8 cellular contexts compared by ENCODE assay signal in the genomic region with DNA sequence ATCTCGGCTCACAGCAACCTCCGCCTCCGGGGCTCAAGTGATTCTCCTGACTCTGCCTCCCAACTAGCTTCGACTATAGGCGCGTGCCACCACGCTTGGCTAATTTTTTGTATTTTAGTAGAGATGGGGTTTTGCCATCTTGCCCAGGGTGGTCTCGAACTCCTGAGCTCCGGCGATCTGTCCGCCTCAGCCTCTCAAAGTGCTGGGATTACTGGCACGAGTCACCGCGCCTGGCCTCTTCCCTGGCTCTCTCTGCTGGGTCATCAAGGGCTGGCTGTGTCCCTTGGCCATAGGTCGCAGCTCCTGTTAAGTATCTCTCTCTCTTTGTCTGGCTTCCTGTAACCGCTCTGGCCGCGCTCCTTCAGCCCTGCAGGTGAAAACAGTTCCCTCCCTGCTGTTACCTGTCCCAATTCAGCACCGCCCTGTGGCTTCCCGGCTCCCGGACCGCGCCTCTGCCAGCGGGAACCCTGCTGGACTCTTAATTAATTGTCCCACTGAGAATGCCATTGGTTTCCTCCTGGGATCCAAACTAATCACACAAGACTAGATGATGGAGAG. TPM values are rescaled to one million over a fixed set of nuclear protein-coding genes. Genes with fewer than 3 reads are reported as not detected.
DNase-seq lines count a peak whose midpoint lies in the region; ATAC-seq and TF ChIP-seq lines count a peak whose summit lies in the region.

No MANE protein-coding gene starts in this region.

- H3K36me3 ChIP-seq in hepatocyte (replicated peaks; ENCODE audit: insufficient read depth, low read depth) (no peaks in the 10 kb centered on the region), skeletal muscle satellite cell (ENCODE audit: insufficient read depth, low read length) (no peaks in the 10 kb centered on the region)

- 38% methylated on average over 24 of the region's 24 CpGs for WGBS in hepatocyte (ENCODE audit: low lambda C conversion rate, missing lambda C conversion rate)

- H3K4me3 Mint-ChIP-seq in activated CD4-positive, alpha-beta T cell treated with anti-CD3 and anti-CD28 coated beads, Interleukin-2, amount 10 ng/mL, durations not matched to agents 24 days and 14 days: peak overlapping the region; percentile 91
- peak overlapping the region; percentile 88 for H3K4me3 Mint-ChIP-seq in activated T-helper 17 cell treated with anti-CD3 and anti-CD28 coated beads, Interleukin-2, amount 50 U/mL, for 72 hours

- intact Hi-C loops in activated CD4-positive, alpha-beta T cell treated with anti-CD3 and anti-CD28 coated beads, Interleukin-2, amount 10 ng/mL, durations not matched to agents 24 days and 14 days (cut with micrococcal nuclease): loop anchor here (5.0 to 10.0 kb wide), 2 partner anchors 187 to 241 kb away; partner anchors contain the start of gene LRPAP1

- H3K27ac ChIP-seq in hepatocyte: peak overlapping the region; percentile 95

- H3K79me2 ChIP-seq in hepatocyte: peaks cover 31% of the 10 kb centered on the region

- H2AFZ ChIP-seq in hepatocyte: peak overlapping the region; percentile 97

- H3K27me3 Mint-ChIP-seq in activated CD4-positive, alpha-beta T cell treated with anti-CD3 and anti-CD28 coated beads, Interleukin-2, amount 10 ng/mL, durations not matched to agents 24 days and 14 days: peaks cover 57% of the 10 kb centered on the region
- peaks cover 14% of the 10 kb centered on the region for H3K27me3 Mint-ChIP-seq in activated T-helper 17 cell treated with anti-CD3 and anti-CD28 coated beads, Interleukin-2, amount 50 U/mL, for 72 hours

- H3K4me3 ChIP-seq in hepatocyte (peak overlapping the region; percentile 96), skeletal muscle satellite cell (ENCODE audit: low read length) (peak overlapping the region; percentile 99)

- H3K9me2 ChIP-seq in hepatocyte (replicated peaks; ENCODE audit: insufficient read depth): no peaks in the 10 kb centered on the region

- H3K9me3 ChIP-seq in hepatocyte (ENCODE audit: low read depth) (no peaks in the 10 kb centered on the region), skeletal muscle satellite cell (replicated peaks; ENCODE audit: low read length) (no peaks in the 10 kb centered on the region)

- no peaks in the 10 kb centered on the region for H3K36me3 Mint-ChIP-seq in activated CD4-positive, alpha-beta T cell treated with anti-CD3 and anti-CD28 coated beads, Interleukin-2, amount 10 ng/mL, durations not matched to agents 24 days and 14 days (ENCODE audit: low read depth)
- no peaks in the 10 kb centered on the region for H3K36me3 Mint-ChIP-seq in activated T-helper 17 cell treated with anti-CD3 and anti-CD28 coated beads, Interleukin-2, amount 50 U/mL, for 72 hours (ENCODE audit: low read depth)

- no peaks in the 10 kb centered on the region for H3K27me3 ChIP-seq in hepatocyte
- peaks cover 12% of the 10 kb centered on the region for H3K27me3 ChIP-seq in skeletal muscle satellite cell (ENCODE audit: control insufficient read depth, insufficient read depth, low read length)

- no peak for TF ChIP-seq CTCF in hepatocyte (IDR thresholded peaks at IDR 0.05; ENCODE audit: poor library complexity)

- H4K20me1 ChIP-seq in hepatocyte (ENCODE audit: insufficient read depth, poor library complexity, severe bottlenecking): no peaks in the 10 kb centered on the region

- DNase-seq in activated CD4-positive, alpha-beta T cell treated with anti-CD3 and anti-CD28 coated beads, Interleukin-2, amount 10 ng/mL, durations not matched to agents 24 days and 14 days: no peak
- no peak for DNase-seq in activated CD4-positive, alpha-beta T cell treated with anti-CD3 and anti-CD28 coated beads, Interleukin-2, amount 50 U/mL, for 48 hours
- DNase-seq in hepatocyte (ENCODE audit: low spot score) (peak; percentile 40), T-helper 9 cell (no peak), NCI-H187 (lab: John Stamatoyannopoulos, UW) (no peak)
- no peak for DNase-seq in stimulated activated CD4-positive, alpha-beta T cell treated with anti-CD3 and anti-CD28 coated beads, Interleukin-15, amount 100 ng/mL, for 24 hours

- peak overlapping the region; percentile 77 for H3K27ac Mint-ChIP-seq in activated CD4-positive, alpha-beta T cell treated with anti-CD3 and anti-CD28 coated beads, Interleukin-2, amount 10 ng/mL, durations not matched to agents 24 days and 14 days
- H3K27ac Mint-ChIP-seq in activated T-helper 17 cell treated with anti-CD3 and anti-CD28 coated beads, Interleukin-2, amount 50 U/mL, for 72 hours: peak overlapping the region; percentile 81

- H3K9ac ChIP-seq in skeletal muscle satellite cell (ENCODE audit: low read depth, low read length): peak overlapping the region; percentile 87

- H3K4me2 ChIP-seq in hepatocyte (peak overlapping the region; percentile 99), skeletal muscle satellite cell (ENCODE audit: low read length) (peak overlapping the region; percentile 99)

- H3K4me1 ChIP-seq in hepatocyte (ENCODE audit: insufficient read depth) (peaks cover 12% of the 10 kb centered on the region), skeletal muscle satellite cell (ENCODE audit: control insufficient read depth, insufficient read depth, low read length) (peaks cover 20% of the 10 kb centered on the region)

- H3K4me1 Mint-ChIP-seq in activated CD4-positive, alpha-beta T cell treated with anti-CD3 and anti-CD28 coated beads, Interleukin-2, amount 10 ng/mL, durations not matched to agents 24 days and 14 days: peaks cover 13% of the 10 kb centered on the region
- H3K4me1 Mint-ChIP-seq in activated T-helper 17 cell treated with anti-CD3 and anti-CD28 coated beads, Interleukin-2, amount 50 U/mL, for 72 hours: peaks cover 6% of the 10 kb centered on the region

- no peak for ATAC-seq in activated T-helper 17 cell treated with anti-CD3 and anti-CD28 coated beads, Interleukin-2, amount 50 U/mL, for 72 hours (replicated peaks)

- H3K9me3 Mint-ChIP-seq in activated CD4-positive, alpha-beta T cell treated with anti-CD3 and anti-CD28 coated beads, Interleukin-2, amount 10 ng/mL, durations not matched to agents 24 days and 14 days: no peaks in the 10 kb centered on the region
- no peaks in the 10 kb centered on the region for H3K9me3 Mint-ChIP-seq in activated T-helper 17 cell treated with anti-CD3 and anti-CD28 coated beads, Interleukin-2, amount 50 U/mL, for 72 hours

RNA-seq across cellular contexts. Expression of gene RGS12, which starts 1.3 kb away (rescaled TPM):
- 3.3 and 3.7 TPM in 2 replicates for total RNA-seq in activated CD4-positive, alpha-beta T cell treated with anti-CD3 and anti-CD28 coated beads, Interleukin-2, amount 10 ng/mL, durations not matched to agents 24 days and 14 days
- total RNA-seq in activated T-helper 17 cell treated with anti-CD3 and anti-CD28 coated beads, Interleukin-2, amount 50 U/mL, for 72 hours: 10 to 100 TPM in 1 of 2 donors, 1 to 10 TPM in 1; 9.2 to 10.6 TPM
- total RNA-seq in hepatocyte: 22.5 and 33.6 TPM in 2 replicates
- 19.6 and 31.9 TPM in 2 replicates for polyA plus RNA-seq in hepatocyte
- 8.1 and 8.4 TPM in 2 replicates for total RNA-seq in skeletal muscle satellite cell (2012; rRNA removed)

RNA-seq across cellular contexts. Expression of gene MSANTD1, which starts 42.5 kb away (rescaled TPM):
- 0.62 and 0.70 TPM in 2 replicates for total RNA-seq in activated CD4-positive, alpha-beta T cell treated with anti-CD3 and anti-CD28 coated beads, Interleukin-2, amount 10 ng/mL, durations not matched to agents 24 days and 14 days
- 1 to 10 TPM; 1.1 to 1.2 TPM for total RNA-seq in activated T-helper 17 cell treated with anti-CD3 and anti-CD28 coated beads, Interleukin-2, amount 50 U/mL, for 72 hours
- 0.08 and 0.57 TPM in 2 replicates for total RNA-seq in hepatocyte
- 0.30 and 0.51 TPM in 2 replicates for polyA plus RNA-seq in hepatocyte
- 0.22 and 0.25 TPM in 2 replicates for total RNA-seq in skeletal muscle satellite cell (2012; rRNA removed)
